In genomic region chr7:141304291-141304690, GRCh38 we compare ENCODE assay signal across 30 cellular contexts.
"Had no signal": no experiment of that assay in that cellular context is flagged by ENCODE, and none has a peak within 500 bp of the region (broad histone marks: within the 10 kb centered on the region; RNA-seq: fewer than 3 reads in every experiment).

No MANE protein-coding gene starts in this region.

- H3K27me3 ChIP-seq: brain microvascular endothelial cell, foreskin keratinocyte, hepatocyte, left lung, neutrophil, right lobe of liver, testis, vagina had no signal

- H3K36me3 ChIP-seq: brain microvascular endothelial cell, left lung, neutrophil, right lobe of liver, vagina, WERI-Rb-1 had no signal

- H3K9me3 Mint-ChIP-seq: activated CD4-positive, alpha-beta T cell treated with anti-CD3 and anti-CD28 coated beads, Interleukin-2, amount 10 ng/mL, durations not matched to agents 7 days and 5 days; activated CD8-positive, alpha-beta T cell treated with anti-CD3 and anti-CD28 coated beads for 36 hours; mesothelial cell of epicardium; T-helper 2 cell treated with Interferon-gamma antibody and Interleukin-4, amounts not matched to agents 5 μg/mL and 100 μg/mL, for 36 hours had no signal

- H3K4me3 ChIP-seq: hepatocyte, left lung, right lobe of liver, skin epidermis, testis, vagina had no signal

- H3K27ac Mint-ChIP-seq: activated CD4-positive, alpha-beta T cell treated with anti-CD3 and anti-CD28 coated beads, Interleukin-2, amount 10 ng/mL, durations not matched to agents 7 days and 5 days; activated CD8-positive, alpha-beta memory T cell treated with anti-CD3 and anti-CD28 coated beads, Interleukin-2, amount 10 ng/mL, durations not matched to agents 7 days and 5 days; activated CD8-positive, alpha-beta T cell treated with anti-CD3 and anti-CD28 coated beads for 36 hours; immature natural killer cell; mesothelial cell of epicardium; naive thymus-derived CD8-positive, alpha-beta T cell; T-helper 2 cell treated with Interferon-gamma antibody and Interleukin-4, amounts not matched to agents 5 μg/mL and 100 μg/mL, for 36 hours had no signal

- DNase-seq: activated CD4-positive, alpha-beta T cell treated with anti-CD3 and anti-CD28 coated beads, Interleukin-2, amount 10 ng/mL, durations not matched to agents 7 days and 5 days; activated CD4-positive, CD25-positive, alpha-beta regulatory T cell treated with anti-CD3 and anti-CD28 coated beads, Interleukin-2, amount 50 U/mL, for 72 hours; activated CD8-positive, alpha-beta memory T cell treated with anti-CD3 and anti-CD28 coated beads, Interleukin-2, amount 10 ng/mL, durations not matched to agents 7 days and 5 days; activated CD8-positive, alpha-beta T cell treated with anti-CD3 and anti-CD28 coated beads for 36 hours; activated gamma-delta T cell; activated naive CD4-positive, alpha-beta T cell treated with anti-CD3 and anti-CD28 coated beads, Interleukin-2, amount 50 U/mL, for 16 hours; activated T-cell treated with anti-CD3 and anti-CD28 coated beads for 4 hours; aorta; brain microvascular endothelial cell; central memory CD4-positive, alpha-beta T cell; dermis blood vessel endothelial cell; effector CD8-positive, alpha-beta T cell; erythroblast; foreskin keratinocyte; immature natural killer cell; left lung; mammary epithelial cell; naive thymus-derived CD8-positive, alpha-beta T cell; right lobe of liver; stimulated activated CD4-positive, alpha-beta T cell treated with anti-CD3 and anti-CD28 coated beads, Interleukin-1b, Interleukin-23, amount 100 ng/mL, for 48 hours; testis; trophoblast cell; WERI-Rb-1 had no signal

- H3K4me3 Mint-ChIP-seq: activated CD4-positive, alpha-beta T cell treated with anti-CD3 and anti-CD28 coated beads, Interleukin-2, amount 10 ng/mL, durations not matched to agents 7 days and 5 days; activated CD8-positive, alpha-beta memory T cell treated with anti-CD3 and anti-CD28 coated beads, Interleukin-2, amount 10 ng/mL, durations not matched to agents 7 days and 5 days; activated CD8-positive, alpha-beta T cell treated with anti-CD3 and anti-CD28 coated beads for 36 hours; immature natural killer cell; mesothelial cell of epicardium; naive thymus-derived CD8-positive, alpha-beta T cell; T-helper 2 cell treated with Interferon-gamma antibody and Interleukin-4, amounts not matched to agents 5 μg/mL and 100 μg/mL, for 36 hours had no signal

- H3K4me1 ChIP-seq: foreskin keratinocyte, left lung, parathyroid adenoma, right lobe of liver, testis, vagina had no signal

- H3K27me3 Mint-ChIP-seq: activated CD4-positive, alpha-beta T cell treated with anti-CD3 and anti-CD28 coated beads, Interleukin-2, amount 10 ng/mL, durations not matched to agents 7 days and 5 days; activated CD8-positive, alpha-beta T cell treated with anti-CD3 and anti-CD28 coated beads for 36 hours had no signal

- H3K4me1 Mint-ChIP-seq: activated CD4-positive, alpha-beta T cell treated with anti-CD3 and anti-CD28 coated beads, Interleukin-2, amount 10 ng/mL, durations not matched to agents 7 days and 5 days; activated CD8-positive, alpha-beta memory T cell treated with anti-CD3 and anti-CD28 coated beads, Interleukin-2, amount 10 ng/mL, durations not matched to agents 7 days and 5 days; immature natural killer cell; mesothelial cell of epicardium; naive thymus-derived CD8-positive, alpha-beta T cell had no signal

- H3K9me3 ChIP-seq: left lung, neutrophil, right lobe of liver, testis, vagina had no signal

- ATAC-seq: activated CD8-positive, alpha-beta memory T cell treated with anti-CD3 and anti-CD28 coated beads, Interleukin-2, amount 10 ng/mL, durations not matched to agents 7 days and 5 days; activated CD8-positive, alpha-beta T cell treated with anti-CD3 and anti-CD28 coated beads for 36 hours; foreskin keratinocyte; left lung; naive thymus-derived CD8-positive, alpha-beta T cell; right lobe of liver had no signal

- H3K27ac ChIP-seq: brain microvascular endothelial cell, foreskin keratinocyte, hepatocyte, left lung, neutrophil, parathyroid adenoma, right lobe of liver, skin epidermis, testis, vagina, WERI-Rb-1 had no signal

- H3K36me3 Mint-ChIP-seq: activated CD8-positive, alpha-beta memory T cell treated with anti-CD3 and anti-CD28 coated beads, Interleukin-2, amount 10 ng/mL, durations not matched to agents 7 days and 5 days; immature natural killer cell; mesothelial cell of epicardium; naive thymus-derived CD8-positive, alpha-beta T cell had no signal
